Comparison of ENCODE assay signal across 1 cellular context in genomic region chr6:149128489-149129145, GRCh38.
TF ChIP-seq lines count a peak whose summit lies in the region.

No MANE protein-coding gene starts in this region.

TF ChIP-seq in K562, 482 proteins besides CTCF, POLR2A, EP300 and RAD21 (continued from another document and continues in another):
- 0 out of 2 replicates have a peak, but pooled peaks have one; percentile 37 for TF ChIP-seq VEZF1 (CRISPR knock-in tag; IDR thresholded peaks at IDR 0.05)
- TF ChIP-seq, protein P1, sequence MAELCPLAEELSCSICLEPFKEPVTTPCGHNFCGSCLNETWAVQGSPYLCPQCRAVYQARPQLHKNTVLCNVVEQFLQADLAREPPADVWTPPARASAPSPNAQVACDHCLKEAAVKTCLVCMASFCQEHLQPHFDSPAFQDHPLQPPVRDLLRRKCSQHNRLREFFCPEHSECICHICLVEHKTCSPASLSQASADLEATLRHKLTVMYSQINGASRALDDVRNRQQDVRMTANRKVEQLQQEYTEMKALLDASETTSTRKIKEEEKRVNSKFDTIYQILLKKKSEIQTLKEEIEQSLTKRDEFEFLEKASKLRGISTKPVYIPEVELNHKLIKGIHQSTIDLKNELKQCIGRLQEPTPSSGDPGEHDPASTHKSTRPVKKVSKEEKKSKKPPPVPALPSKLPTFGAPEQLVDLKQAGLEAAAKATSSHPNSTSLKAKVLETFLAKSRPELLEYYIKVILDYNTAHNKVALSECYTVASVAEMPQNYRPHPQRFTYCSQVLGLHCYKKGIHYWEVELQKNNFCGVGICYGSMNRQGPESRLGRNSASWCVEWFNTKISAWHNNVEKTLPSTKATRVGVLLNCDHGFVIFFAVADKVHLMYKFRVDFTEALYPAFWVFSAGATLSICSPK (IDR thresholded peaks at IDR 0.05; ENCODE audit: borderline replicate concordance): no peak
- TF ChIP-seq NCOR1 (IDR thresholded peaks at IDR 0.05): peak; percentile 67
- TF ChIP-seq NR4A1 (CRISPR knock-in tag; IDR thresholded peaks at IDR 0.05): no peak
- 0 out of 2 replicates have a peak, but pooled peaks have one; percentile 43 for TF ChIP-seq NR4A1 (tag; IDR thresholded peaks at IDR 0.05)
- no peak for TF ChIP-seq ZNF507 (tag; conservative IDR thresholded peaks at IDR 0.05)
- peak; percentile 65 for TF ChIP-seq STAT5A (IDR thresholded peaks at IDR 0.05; ENCODE audit: borderline replicate concordance, low read length)
- TF ChIP-seq NBN (IDR thresholded peaks at IDR 0.05; ENCODE audit: low read depth): 0 out of 2 replicates have a peak, but pooled peaks have one; percentile 51
- TF ChIP-seq POU5F1 (IDR thresholded peaks at IDR 0.05; ENCODE audit: borderline replicate concordance, low read depth, low read length, partially characterized antibody): no peak
- 0 out of 2 replicates have a peak, but pooled peaks have one; percentile 25 for TF ChIP-seq ELF4 (CRISPR knock-in tag; IDR thresholded peaks at IDR 0.05)
- TF ChIP-seq SMARCE1 (IDR thresholded peaks at IDR 0.05): peak; percentile 75; the same call in 1 of the 2 replicates
- TF ChIP-seq ZNF124 (CRISPR knock-in tag; IDR thresholded peaks at IDR 0.05): no peak
- 0 out of 4 replicates have a peak, but pooled peaks of 1 of the 2 experiments have one; percentile 34 for TF ChIP-seq UBTF (IDR thresholded peaks at IDR 0.05; ENCODE audit: borderline replicate concordance in 1 of 2, low read depth in 2 of 2, low read length in 2 of 2)
- TF ChIP-seq MTA2 (IDR thresholded peaks at IDR 0.05; ENCODE audit: low read depth): peak; percentile 54
- TF ChIP-seq DACH1 (IDR thresholded peaks at IDR 0.05; ENCODE audit: partially characterized antibody): peak; percentile 86
- peak; percentile 64 for TF ChIP-seq JUND (IDR thresholded peaks at IDR 0.05; ENCODE audit: borderline replicate concordance, low read depth, low read length)
- TF ChIP-seq JUND (tag; IDR thresholded peaks at IDR 0.05; ENCODE audit: borderline replicate concordance, low read depth, low read length): peak; percentile 63; the same call in 1 of the 3 replicates
- TF ChIP-seq SIN3B (IDR thresholded peaks at IDR 0.05; ENCODE audit: low read depth): no peak
- TF ChIP-seq BRD9 (IDR thresholded peaks at IDR 0.05; ENCODE audit: low read depth, partially characterized antibody): peak; percentile 54
- peak; percentile 65; the same call in 1 of the 2 replicates for TF ChIP-seq ZNF589 (CRISPR knock-in tag; IDR thresholded peaks at IDR 0.05; ENCODE audit: low read depth)
- peak; percentile 80 for TF ChIP-seq TEAD4 (IDR thresholded peaks at IDR 0.05; ENCODE audit: low read length)
- no peak for TF ChIP-seq TEAD4 (CRISPR knock-in tag; IDR thresholded peaks at IDR 0.05; ENCODE audit: borderline replicate concordance)
- peak; percentile 68; the same call in 1 of the 2 replicates for TF ChIP-seq ZBTB2 (IDR thresholded peaks at IDR 0.05)
- TF ChIP-seq, protein P2, sequence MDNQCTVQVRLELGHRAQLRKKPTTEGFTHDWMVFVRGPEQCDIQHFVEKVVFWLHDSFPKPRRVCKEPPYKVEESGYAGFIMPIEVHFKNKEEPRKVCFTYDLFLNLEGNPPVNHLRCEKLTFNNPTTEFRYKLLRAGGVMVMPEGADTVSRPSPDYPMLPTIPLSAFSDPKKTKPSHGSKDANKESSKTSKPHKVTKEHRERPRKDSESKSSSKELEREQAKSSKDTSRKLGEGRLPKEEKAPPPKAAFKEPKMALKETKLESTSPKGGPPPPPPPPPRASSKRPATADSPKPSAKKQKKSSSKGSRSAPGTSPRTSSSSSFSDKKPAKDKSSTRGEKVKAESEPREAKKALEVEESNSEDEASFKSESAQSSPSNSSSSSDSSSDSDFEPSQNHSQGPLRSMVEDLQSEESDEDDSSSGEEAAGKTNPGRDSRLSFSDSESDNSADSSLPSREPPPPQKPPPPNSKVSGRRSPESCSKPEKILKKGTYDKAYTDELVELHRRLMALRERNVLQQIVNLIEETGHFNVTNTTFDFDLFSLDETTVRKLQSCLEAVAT (IDR thresholded peaks at IDR 0.05): no peak
- peak; percentile 70 for TF ChIP-seq TAF9B (IDR thresholded peaks at IDR 0.05; ENCODE audit: partially characterized antibody)
- peak; percentile 79 for TF ChIP-seq TCF3 (CRISPR knock-in tag; IDR thresholded peaks at IDR 0.05)
- peak; percentile 43; the same call in 1 of the 2 replicates for TF ChIP-seq KLF16 (IDR thresholded peaks at IDR 0.05)
- TF ChIP-seq SNAPC5 (CRISPR knock-in tag; IDR thresholded peaks at IDR 0.05): no peak
- no peak for TF ChIP-seq PPARD (CRISPR knock-in tag; IDR thresholded peaks at IDR 0.05)
- TF ChIP-seq ATF1 (CRISPR knock-in tag; IDR thresholded peaks at IDR 0.05): no peak
- peak; percentile 32; the same call in 1 of the 2 replicates for TF ChIP-seq ATF1 (tag; IDR thresholded peaks at IDR 0.05)
- 0 out of 2 replicates have a peak, but pooled peaks have one; percentile 12 for TF ChIP-seq ZBTB33 (CRISPR knock-in tag; IDR thresholded peaks at IDR 0.05)
- TF ChIP-seq E2F6 (IDR thresholded peaks at IDR 0.05; ENCODE audit: borderline replicate concordance in 1 of 2, extremely low read depth in 1 of 2, insufficient read depth in 1 of 2, insufficient read length in 1 of 2, low read depth in 1 of 2, low read length in 1 of 2, poor library complexity in 1 of 2, severe bottlenecking in 1 of 2): no peak
- no peak for TF ChIP-seq CBX2 (IDR thresholded peaks at IDR 0.05; ENCODE audit: insufficient read depth, low read length, poor library complexity, severe bottlenecking)
- TF ChIP-seq ESRRB (CRISPR knock-in tag; IDR thresholded peaks at IDR 0.05; ENCODE audit: borderline replicate concordance): no peak
- TF ChIP-seq ELF2 (CRISPR knock-in tag; IDR thresholded peaks at IDR 0.05): no peak
- peak; percentile 65; the same call in 1 of the 2 replicates for TF ChIP-seq SMAD4 (CRISPR knock-in tag; conservative IDR thresholded peaks at IDR 0.05)
- peak; percentile 85 for TF ChIP-seq SMARCA4 (IDR thresholded peaks at IDR 0.05)
- peak; percentile 48 for TF ChIP-seq BHLHE40 (IDR thresholded peaks at IDR 0.05; ENCODE audit: low read length)
- no peak for TF ChIP-seq CHCHD3 (CRISPR knock-in tag; IDR thresholded peaks at IDR 0.05)
- TF ChIP-seq FOXK1 (CRISPR knock-in tag; IDR thresholded peaks at IDR 0.05; ENCODE audit: borderline replicate concordance): 0 out of 2 replicates have a peak, but pooled peaks have one; percentile 70
- peak in 1 of 2 experiments; percentile 87; a peak in 1 of 3 replicates for TF ChIP-seq CBX3 (IDR thresholded peaks at IDR 0.05; ENCODE audit: borderline replicate concordance in 1 of 2, low read length in 2 of 2)
- no peak for TF ChIP-seq SAP30 (IDR thresholded peaks at IDR 0.05; ENCODE audit: borderline replicate concordance, insufficient read depth, low read depth, low read length, poor library complexity, severe bottlenecking)
- TF ChIP-seq ZNF24 (IDR thresholded peaks at IDR 0.05): peak; percentile 39; the same call in 1 of the 2 replicates
- no peak for TF ChIP-seq CHD2 (IDR thresholded peaks at IDR 0.05; ENCODE audit: low read depth, low read length)
- peak; percentile 30 for TF ChIP-seq NEUROD1 (IDR thresholded peaks at IDR 0.05; ENCODE audit: borderline replicate concordance, low read depth, low read length, partially characterized antibody)
- TF ChIP-seq, protein P3, sequence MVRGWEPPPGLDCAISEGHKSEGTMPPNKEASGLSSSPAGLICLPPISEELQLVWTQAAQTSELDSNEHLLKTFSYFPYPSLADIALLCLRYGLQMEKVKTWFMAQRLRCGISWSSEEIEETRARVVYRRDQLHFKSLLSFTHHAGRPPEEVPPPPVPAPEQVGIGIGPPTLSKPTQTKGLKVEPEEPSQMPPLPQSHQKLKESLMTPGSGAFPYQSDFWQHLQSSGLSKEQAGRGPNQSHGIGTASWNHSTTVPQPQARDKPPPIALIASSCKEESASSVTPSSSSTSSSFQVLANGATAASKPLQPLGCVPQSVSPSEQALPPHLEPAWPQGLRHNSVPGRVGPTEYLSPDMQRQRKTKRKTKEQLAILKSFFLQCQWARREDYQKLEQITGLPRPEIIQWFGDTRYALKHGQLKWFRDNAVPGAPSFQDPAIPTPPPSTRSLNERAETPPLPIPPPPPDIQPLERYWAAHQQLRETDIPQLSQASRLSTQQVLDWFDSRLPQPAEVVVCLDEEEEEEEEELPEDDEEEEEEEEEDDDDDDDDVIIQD (CRISPR knock-in tag; IDR thresholded peaks at IDR 0.05): no peak
- no peak for TF ChIP-seq HLTF (IDR thresholded peaks at IDR 0.05)
- peak; percentile 89 for TF ChIP-seq ETV5 (CRISPR knock-in tag; IDR thresholded peaks at IDR 0.05; ENCODE audit: low read depth)
- TF ChIP-seq, protein P4, sequence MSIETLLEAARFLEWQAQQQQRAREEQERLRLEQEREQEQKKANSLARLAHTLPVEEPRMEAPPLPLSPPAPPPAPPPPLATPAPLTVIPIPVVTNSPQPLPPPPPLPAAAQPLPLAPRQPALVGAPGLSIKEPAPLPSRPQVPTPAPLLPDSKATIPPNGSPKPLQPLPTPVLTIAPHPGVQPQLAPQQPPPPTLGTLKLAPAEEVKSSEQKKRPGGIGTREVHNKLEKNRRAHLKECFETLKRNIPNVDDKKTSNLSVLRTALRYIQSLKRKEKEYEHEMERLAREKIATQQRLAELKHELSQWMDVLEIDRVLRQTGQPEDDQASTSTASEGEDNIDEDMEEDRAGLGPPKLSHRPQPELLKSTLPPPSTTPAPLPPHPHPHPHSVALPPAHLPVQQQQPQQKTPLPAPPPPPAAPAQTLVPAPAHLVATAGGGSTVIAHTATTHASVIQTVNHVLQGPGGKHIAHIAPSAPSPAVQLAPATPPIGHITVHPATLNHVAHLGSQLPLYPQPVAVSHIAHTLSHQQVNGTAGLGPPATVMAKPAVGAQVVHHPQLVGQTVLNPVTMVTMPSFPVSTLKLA (conservative IDR thresholded peaks at IDR 0.05): peak; percentile 56 to 73
